ENCODE assay signal across 17 cellular contexts in genomic region chr1:157201767-157202166, GRCh38.
"Had no signal": no experiment of that assay in that cellular context is flagged by ENCODE, and none has a peak within 500 bp of the region (broad histone marks: within the 10 kb centered on the region; RNA-seq: fewer than 3 reads in every experiment).

No MANE protein-coding gene starts in this region.

- H3K27ac Mint-ChIP-seq: activated B cell treated with CpG ODN at 0.5 μM for 24 hours; activated CD8-positive, alpha-beta T cell treated with anti-CD3 and anti-CD28 coated beads, Interleukin-2, amount 10 ng/mL, durations not matched to agents 7 days and 5 days; activated naive CD8-positive, alpha-beta T cell treated with anti-CD3 and anti-CD28 coated beads, Interleukin-2, amount 10 ng/mL, durations not matched to agents 7 days and 5 days; activated T-cell treated with anti-CD3 and anti-CD28 coated beads, Interleukin-2, amount 50 U/mL, for 72 hours; type B pancreatic cell had no signal

- H3K27ac ChIP-seq: brain microvascular endothelial cell, coronary artery, esophagus squamous epithelium had no signal

- H3K4me3 Mint-ChIP-seq: activated B cell treated with CpG ODN at 0.5 μM for 24 hours; activated CD8-positive, alpha-beta T cell treated with anti-CD3 and anti-CD28 coated beads, Interleukin-2, amount 10 ng/mL, durations not matched to agents 7 days and 5 days; activated naive CD8-positive, alpha-beta T cell treated with anti-CD3 and anti-CD28 coated beads, Interleukin-2, amount 10 ng/mL, durations not matched to agents 7 days and 5 days; activated T-cell treated with anti-CD3 and anti-CD28 coated beads, Interleukin-2, amount 50 U/mL, for 72 hours; central memory CD8-positive, alpha-beta T cell; neural crest cell; stimulated activated naive CD8-positive, alpha-beta T cell treated with anti-CD3 and anti-CD28 coated beads, Interleukin-15, amount 100 ng/mL, for 72 hours; type B pancreatic cell had no signal

- H3K9me3 ChIP-seq: esophagus squamous epithelium had no signal

- ATAC-seq: activated CD8-positive, alpha-beta T cell treated with anti-CD3 and anti-CD28 coated beads, Interleukin-2, amount 10 ng/mL, durations not matched to agents 7 days and 5 days; activated T-cell treated with anti-CD3 and anti-CD28 coated beads, Interleukin-2, amount 50 U/mL, for 72 hours; sciatic nerve; stimulated activated naive CD8-positive, alpha-beta T cell treated with anti-CD3 and anti-CD28 coated beads, Interleukin-15, amount 100 ng/mL, for 72 hours had no signal

- H3K36me3 Mint-ChIP-seq: activated naive CD8-positive, alpha-beta T cell treated with anti-CD3 and anti-CD28 coated beads, Interleukin-2, amount 10 ng/mL, durations not matched to agents 7 days and 5 days; type B pancreatic cell had no signal

- H3K27me3 Mint-ChIP-seq: type B pancreatic cell had no signal

- H3K9me3 Mint-ChIP-seq: activated B cell treated with CpG ODN at 0.5 μM for 24 hours; activated naive CD8-positive, alpha-beta T cell treated with anti-CD3 and anti-CD28 coated beads, Interleukin-2, amount 10 ng/mL, durations not matched to agents 7 days and 5 days; activated T-cell treated with anti-CD3 and anti-CD28 coated beads, Interleukin-2, amount 50 U/mL, for 72 hours; central memory CD8-positive, alpha-beta T cell; neural crest cell; stimulated activated naive CD8-positive, alpha-beta T cell treated with anti-CD3 and anti-CD28 coated beads, Interleukin-15, amount 100 ng/mL, for 72 hours; type B pancreatic cell had no signal

- H3K4me3 ChIP-seq: coronary artery, esophagus squamous epithelium had no signal

- H3K4me1 Mint-ChIP-seq: activated B cell treated with CpG ODN at 0.5 μM for 24 hours; activated naive CD8-positive, alpha-beta T cell treated with anti-CD3 and anti-CD28 coated beads, Interleukin-2, amount 10 ng/mL, durations not matched to agents 7 days and 5 days; central memory CD8-positive, alpha-beta T cell; neural crest cell had no signal

- H3K36me3 ChIP-seq: brain microvascular endothelial cell, esophagus squamous epithelium had no signal

- H3K4me1 ChIP-seq: esophagus squamous epithelium had no signal

- DNase-seq: activated B cell treated with CpG ODN at 0.5 μM for 24 hours; activated CD4-positive, alpha-beta T cell treated with anti-CD3 and anti-CD28 coated beads for 48 hours; activated CD8-positive, alpha-beta memory T cell treated with anti-CD3 and anti-CD28 coated beads, Interleukin-2, amount 50 U/mL, for 48 hours; activated CD8-positive, alpha-beta T cell treated with anti-CD3 and anti-CD28 coated beads, Interleukin-2, amount 10 ng/mL, durations not matched to agents 7 days and 5 days; activated gamma-delta T cell; activated naive CD8-positive, alpha-beta T cell treated with anti-CD3 and anti-CD28 coated beads, Interleukin-2, amount 10 ng/mL, durations not matched to agents 7 days and 5 days; activated T-cell treated with anti-CD3 and anti-CD28 coated beads, Interleukin-2, amount 50 U/mL, for 72 hours; brain microvascular endothelial cell; esophagus squamous epithelium; glutamatergic neuron; midbrain; stimulated activated naive CD8-positive, alpha-beta T cell treated with anti-CD3 and anti-CD28 coated beads, Interleukin-15, amount 100 ng/mL, for 72 hours had no signal
